In genomic region chr1:179831852-179832699, GRCh38 we compare ENCODE assay signal across 9 cellular contexts. TPM values are rescaled to one million over a fixed set of nuclear protein-coding genes. Genes with fewer than 3 reads are reported as not detected.
A peak's percentile ranks its signal among the peaks of the same experiment; 100 is the strongest.
DNase-seq lines count a peak whose midpoint lies in the region; ATAC-seq and TF ChIP-seq lines count a peak whose summit lies in the region.
"Had no signal": no experiment of that assay in that cellular context is flagged by ENCODE, and none has a peak within 500 bp of the region (broad histone marks: within the 10 kb centered on the region; RNA-seq: fewer than 3 reads in every experiment).

No MANE protein-coding gene starts in this region.

- H3K4me2 ChIP-seq in trophoblast cell (ENCODE audit: low read length) (no peak overlapping the region), smooth muscle cell (no peak overlapping the region)

- H2AFZ ChIP-seq in trophoblast cell (ENCODE audit: insufficient read depth, low read length, poor library complexity) (no peak overlapping the region), smooth muscle cell (ENCODE audit: low read depth) (no peak overlapping the region)

- TF ChIP-seq CTCF in astrocyte of the cerebellum (IDR thresholded peaks at IDR 0.05; ENCODE audit: low read depth, low read length, missing control alignments) (no peak), coronary artery (IDR thresholded peaks at IDR 0.05) (no peak), smooth muscle cell (IDR thresholded peaks at IDR 0.05; ENCODE audit: borderline replicate concordance, insufficient read depth, poor library complexity, severe bottlenecking) (no peak)

- no peak overlapping the region for H3K18ac ChIP-seq in trophoblast cell (ENCODE audit: low read length)

- H4K91ac ChIP-seq in trophoblast cell (ENCODE audit: low read depth, low read length): no peak overlapping the region

- no peaks in the 10 kb centered on the region for H3K79me1 ChIP-seq in trophoblast cell (ENCODE audit: low read length)

- no peak overlapping the region for H3K9ac ChIP-seq in trophoblast cell (ENCODE audit: low read length)
- H3K9ac ChIP-seq in smooth muscle cell (ENCODE audit: low read depth): no peak overlapping the region

- no peak overlapping the region for H2BK12ac ChIP-seq in trophoblast cell (ENCODE audit: low read length)

- no peaks in the 10 kb centered on the region for H3F3A ChIP-seq in smooth muscle cell (ENCODE audit: low read depth)

- H3K14ac ChIP-seq in trophoblast cell (ENCODE audit: low read length): no peak overlapping the region

- in situ Hi-C loops in astrocyte of the cerebellum (cut with HindIII; ENCODE audit: low sequenced_read_pairs): no loop called here

- ATAC-seq in GM21381 (IDR thresholded peaks at IDR 0.05; ENCODE audit: unreplicated experiment): no peak

- H2BK120ac ChIP-seq in trophoblast cell (ENCODE audit: insufficient read depth, low read length, poor library complexity): no peak overlapping the region

- no peaks in the 10 kb centered on the region for H3K79me2 ChIP-seq in trophoblast cell (ENCODE audit: control insufficient read depth, insufficient read depth, low read length, poor library complexity)
- no peaks in the 10 kb centered on the region for H3K79me2 ChIP-seq in smooth muscle cell (ENCODE audit: low read depth)

- WGBS in trophoblast cell (ENCODE audit: extremely low coverage, insufficient coverage, insufficient read length): no CpG with 5 or more reads among the region's 9 CpGs
- 86% methylated on average over 9 of the region's 9 CpGs for WGBS in smooth muscle cell (ENCODE audit: low lambda C conversion rate)

- H3K9me3 ChIP-seq in trophoblast cell (ENCODE audit: insufficient read depth, low read depth, low read length) (no peaks in the 10 kb centered on the region), smooth muscle cell (replicated peaks; ENCODE audit: low read depth) (no peaks in the 10 kb centered on the region)

- H3K23ac ChIP-seq in trophoblast cell (ENCODE audit: low read length): no peak overlapping the region

- H3K27me3 ChIP-seq in trophoblast cell (ENCODE audit: insufficient read depth, low read length) (no peaks in the 10 kb centered on the region), smooth muscle cell (ENCODE audit: low read depth) (peaks cover 31% of the 10 kb centered on the region)

- H3K4ac ChIP-seq in trophoblast cell (ENCODE audit: low read depth, low read length): no peak overlapping the region

- peaks cover 13% of the 10 kb centered on the region for H4K20me1 ChIP-seq in smooth muscle cell (ENCODE audit: low read depth)

- H2BK5ac ChIP-seq in trophoblast cell (ENCODE audit: low read depth, low read length, poor library complexity): no peak overlapping the region

- DNase-seq in EL (peak; percentile 18), NCI-H226 (peak; percentile 12), astrocyte of the cerebellum (ENCODE audit: low read depth) (peak; percentile 70), trophoblast cell (peak; percentile 18 to 56), coronary artery (ENCODE audit: low spot score) (no peak), smooth muscle cell (lab: John Stamatoyannopoulos, UW; ENCODE audit: unreplicated experiment) (no peak)
- DNase-seq: NCI-H2081 treated with DMSO at 0.1 percent for 48 hours had no signal

- no peak overlapping the region for H2AK5ac ChIP-seq in trophoblast cell (ENCODE audit: low read length)

- H3K4me1 ChIP-seq in trophoblast cell (ENCODE audit: control insufficient read depth in 1 of 2, insufficient read depth in 2 of 2, low read length in 2 of 2) (no peaks in the 10 kb centered on the region), smooth muscle cell (ENCODE audit: low read depth) (no peaks in the 10 kb centered on the region)

- H4K12ac ChIP-seq in trophoblast cell (ENCODE audit: low read depth, low read length): no peak overlapping the region

- no peak overlapping the region for H4K8ac ChIP-seq in trophoblast cell (ENCODE audit: low read depth, low read length)

- H3K36me3 ChIP-seq in trophoblast cell (ENCODE audit: control insufficient read depth in 1 of 2, insufficient read depth in 2 of 2, low read length in 2 of 2) (peaks cover 0 to 2% of the 10 kb centered on the region in 2 experiments), smooth muscle cell (ENCODE audit: low read depth) (no peaks in the 10 kb centered on the region)

- H3K4me3 ChIP-seq in astrocyte of the cerebellum (ENCODE audit: low read depth, low read length) (no peak overlapping the region), trophoblast cell (ENCODE audit: low read depth, low read length) (no peak overlapping the region), coronary artery (no peak overlapping the region), smooth muscle cell (no peak overlapping the region)

- H3K27ac ChIP-seq in trophoblast cell (ENCODE audit: low read depth, low read length) (no peak overlapping the region), coronary artery (no peak overlapping the region), smooth muscle cell (ENCODE audit: low read depth) (no peak overlapping the region)
- H3K27ac ChIP-seq: VCaP had no signal

RNA-seq across cellular contexts. Expression of gene TOR1AIP2, which starts 45.5 kb away (rescaled TPM):
- 74.2 and 76.8 TPM in 2 replicates for polyA plus RNA-seq in trophoblast cell (2013)
- 105 and 116 TPM in 2 replicates for total RNA-seq in smooth muscle cell
- 14.2 and 21.3 TPM in 2 replicates for polyA plus RNA-seq in smooth muscle cell

RNA-seq across cellular contexts. Expression of gene TOR1AIP1, which starts 50.0 kb away (rescaled TPM):
- polyA plus RNA-seq in trophoblast cell (2013): 24.4 and 27.7 TPM in 2 replicates
- total RNA-seq in smooth muscle cell: 36.5 and 46.2 TPM in 2 replicates
- polyA plus RNA-seq in smooth muscle cell: 24.0 and 25.8 TPM in 2 replicates

Comparison
In these comparisons a context has a peak if more than half of its experiments do, and no peak if none do; other contexts are left out.
1. DNase-seq: peak in EL (single experiment), NCI-H226 (single experiment), astrocyte of the cerebellum (single experiment) and trophoblast cell (2 of 2); none in coronary artery (single experiment) and smooth muscle cell (single experiment).